ENCODE assay signal across 17 cellular contexts in genomic region chr6:154661751-154662150, GRCh38.
DNase-seq lines count a peak whose midpoint lies in the region; FAIRE-seq and TF ChIP-seq lines count a peak whose summit lies in the region.
"Had no signal": no experiment of that assay in that cellular context is flagged by ENCODE, and none has a peak within 500 bp of the region (broad histone marks: within the 10 kb centered on the region; RNA-seq: fewer than 3 reads in every experiment).

No MANE protein-coding gene starts in this region.

- H3K27me3 ChIP-seq in brain microvascular endothelial cell (replicated peaks) (no peaks in the 10 kb centered on the region), small intestine (ENCODE audit: control insufficient read depth in 2 of 2, insufficient read depth in 2 of 2, low read length in 2 of 2) (no peaks in the 10 kb centered on the region)
- H3K27me3 ChIP-seq: MG63 had no signal

- FAIRE-seq in D721Med (lab: Jason Lieb, UNC) (no peak), small intestine (lab: Jason Lieb, UNC) (no peak)

- H3K9me3 ChIP-seq in small intestine (ENCODE audit: control insufficient read depth, low read depth): no peaks in the 10 kb centered on the region
- H3K9me3 ChIP-seq: MG63 had no signal

- no peaks in the 10 kb centered on the region for H3K4me1 ChIP-seq in small intestine (ENCODE audit: control insufficient read depth in 2 of 2, insufficient read depth in 1 of 2, low read depth in 1 of 2, low read length in 1 of 2)

- DNase-seq in D721Med (ENCODE audit: insufficient read length, low spot score): no peak
- DNase-seq in Kasumi-1 (lab: John Stamatoyannopoulos, UW): peak; percentile 7 to 29
- DNase-seq in brain microvascular endothelial cell: no peak
- peak; percentile 12 for DNase-seq in fibroblast of mammary gland (ENCODE audit: low read depth)
- DNase-seq in SKM-1 (lab: John Stamatoyannopoulos, UW; ENCODE audit: unreplicated experiment): no peak
- no peak for DNase-seq in small intestine
- DNase-seq in NCI-H226: no peak
- DNase-seq in T-helper 2 cell: no peak
- DNase-seq: DMS153, KG1, MG63, NCI-H1092 treated with DMSO at 0.1 percent for 48 hours, NCI-H1694 treated with DMSO at 0.1 percent for 48 hours, NCI-H446 treated with DMSO at 0.1 percent for 48 hours, NCI-H82, SHP77 treated with DMSO at 0.1 percent for 48 hours had no signal

- H3K27ac ChIP-seq in brain microvascular endothelial cell: no peak overlapping the region
- H3K27ac ChIP-seq in small intestine (ENCODE audit: low read depth in 1 of 2, low read length in 1 of 2): no peak overlapping the region
- H3K27ac ChIP-seq: HL-60 had no signal

- TF ChIP-seq CTCF in D721Med (IDR thresholded peaks at IDR 0.05; ENCODE audit: insufficient read depth, missing control alignments) (peak; percentile 7), brain microvascular endothelial cell (IDR thresholded peaks at IDR 0.05; ENCODE audit: low read depth, low read length, missing control alignments) (peak; percentile 2), fibroblast of mammary gland (conservative IDR thresholded peaks at IDR 0.05; ENCODE audit: control insufficient read depth, insufficient read depth, low read depth, low read length) (no peak)

- no peaks in the 10 kb centered on the region for H3K36me3 ChIP-seq in brain microvascular endothelial cell (replicated peaks)
- no peaks in the 10 kb centered on the region for H3K36me3 ChIP-seq in small intestine (ENCODE audit: control insufficient read depth in 2 of 2, insufficient read depth in 2 of 2, low read length in 2 of 2)
- H3K36me3 ChIP-seq: MG63 had no signal

- in situ Hi-C loops in brain microvascular endothelial cell (cut with HindIII; ENCODE audit: low pct_ligation_motif_present, low sequenced_read_pairs): no loop called here

- 56 to 84% (median 58%) methylated on average over 4 of the region's 5 CpGs for WGBS in small intestine, 3 donors

- H3K4me3 ChIP-seq in brain microvascular endothelial cell (ENCODE audit: low read depth, low read length): no peak overlapping the region
- no peak overlapping the region for H3K4me3 ChIP-seq in fibroblast of mammary gland (ENCODE audit: control insufficient read depth, low read depth, low read length)
- H3K4me3 ChIP-seq in small intestine (ENCODE audit: low read depth in 1 of 2, low read length in 2 of 2): no peak overlapping the region
- H3K4me3 ChIP-seq: MG63 had no signal

Comparison
In these comparisons a context has a peak if more than half of its experiments do, and no peak if none do; other contexts are left out.
1. DNase-seq: peak in Kasumi-1 (2 of 2) and fibroblast of mammary gland (single experiment); none in D721Med (single experiment), brain microvascular endothelial cell (single experiment), SKM-1 (single experiment), small intestine (single experiment), NCI-H226 (single experiment) and T-helper 2 cell (0 of 5).